ENCODE assay signal across 9 cellular contexts in genomic region chrX:13646154-13646549, GRCh38. TPM values are rescaled to one million over a fixed set of nuclear protein-coding genes. Genes with fewer than 3 reads are reported as not detected.
DNase-seq lines count a peak whose midpoint lies in the region; ATAC-seq and TF ChIP-seq lines count a peak whose summit lies in the region.
"Had no signal": no experiment of that assay in that cellular context is flagged by ENCODE, and none has a peak within 500 bp of the region (broad histone marks: within the 10 kb centered on the region; RNA-seq: fewer than 3 reads in every experiment).

No MANE protein-coding gene starts in this region.

- H3K79me2 ChIP-seq in OCI-LY7 (ENCODE audit: insufficient read depth, low read depth, low read length), result no peaks in the 10 kb centered on the region

- no peaks in the 10 kb centered on the region for H3K36me3 ChIP-seq in OCI-LY7 (ENCODE audit: insufficient read depth, low read length)

- H3K27ac ChIP-seq in OCI-LY7 (ENCODE audit: low read depth, low read length, poor library complexity, severe bottlenecking), result no peak overlapping the region
- H3K27ac ChIP-seq: skin epidermis had no signal

- H3K9me2 ChIP-seq in OCI-LY7 (ENCODE audit: insufficient read depth, low read length), result no peaks in the 10 kb centered on the region

- CTCF ChIA-PET in OCI-LY7 (lab: Charles Lee; ENCODE audit: unreplicated experiment), result no interaction called here

- H3K4me2 ChIP-seq in OCI-LY7 (ENCODE audit: low read length), result no peak overlapping the region

- no TSS peak for BruUV-seq in OCI-LY7 (replicated peaks; lab: Mats Ljungman, UMichigan)

- no peaks in the 10 kb centered on the region for H3K9me3 ChIP-seq in OCI-LY7 (ENCODE audit: low read length)

- POLR2A ChIA-PET in OCI-LY7 (lab: Charles Lee), result no interaction called here

- H3K4me3 ChIP-seq in OCI-LY7 (ENCODE audit: low read depth, low read length, poor library complexity, severe bottlenecking), result no peak overlapping the region
- H3K4me3 ChIP-seq: skin epidermis had no signal

- intact Hi-C loops in OCI-LY7 (cut with micrococcal nuclease; ENCODE audit: unreplicated experiment), result loop anchor here (2.0 to 5.0 kb wide), 2 partner anchors 139 to 699 kb away; no protein-coding TSS in a partner anchor

- peak; percentile 66 for TF ChIP-seq CTCF in OCI-LY7 (conservative IDR thresholded peaks at IDR 0.05; ENCODE audit: low read length)

- H4K20me1 ChIP-seq in OCI-LY7 (ENCODE audit: insufficient read depth, low read length), result no peaks in the 10 kb centered on the region

- no peak overlapping the region for H2AFZ ChIP-seq in OCI-LY7 (ENCODE audit: low read length)

- peak; percentile 51 for DNase-seq in D341Med (ENCODE audit: low spot score)
- peak; percentile 28 for DNase-seq in OCI-LY7 (ENCODE audit: low spot score)
- DNase-seq in astrocyte of the hippocampus (ENCODE audit: low read depth, low spot score), result peak; percentile 76
- DNase-seq in iPS DF 19.7 (ENCODE audit: low read depth, low spot score), result peak; percentile 25
- peak; percentile 51 for DNase-seq in stimulated activated CD4-positive, alpha-beta T cell treated with anti-CD3 and anti-CD28 coated beads, Interleukin-15, amount 100 ng/mL, for 24 hours

- no peaks in the 10 kb centered on the region for H3K4me1 ChIP-seq in OCI-LY7 (ENCODE audit: insufficient read depth, low read length, poor library complexity, severe bottlenecking)

- ATAC-seq in HG03354 (IDR thresholded peaks at IDR 0.05; ENCODE audit: poor library complexity, severe bottlenecking, unreplicated experiment) (peak; percentile 50), HG03439 (IDR thresholded peaks at IDR 0.05; ENCODE audit: unreplicated experiment) (no peak), HG03460 (IDR thresholded peaks at IDR 0.05; ENCODE audit: unreplicated experiment) (no peak)

RNA-seq across cellular contexts. Expression of gene TCEANC, which starts 6.8 kb away (rescaled TPM):
- total RNA-seq in OCI-LY7 (2014; rRNA removed; shearing (Covaris generic)), result 4.5 and 6.0 TPM in 2 replicates
- total RNA-seq in OCI-LY7 (2022), result 4.0 and 4.8 TPM in 2 replicates

RNA-seq across cellular contexts. Expression of gene RAB9A, which starts 42.8 kb away (rescaled TPM):
- total RNA-seq in OCI-LY7 (2014; rRNA removed; shearing (Covaris generic)), result 11.2 and 14.1 TPM in 2 replicates
- total RNA-seq in OCI-LY7 (2022), result 9.4 and 11.7 TPM in 2 replicates

Comparison
In these comparisons a context has a peak if more than half of its experiments do, and no peak if none do; other contexts are left out.
1. DNase-seq: peak in every context shown above with its lines; median percentile 76 in astrocyte of the hippocampus; 51 in D341Med; 51 in stimulated activated CD4-positive, alpha-beta T cell treated with anti-CD3 and anti-CD28 coated beads, Interleukin-15, amount 100 ng/mL, for 24 hours; 28 in OCI-LY7; 25 in iPS DF 19.7.